9 cellular contexts compared by ENCODE assay signal in the genomic region with DNA sequence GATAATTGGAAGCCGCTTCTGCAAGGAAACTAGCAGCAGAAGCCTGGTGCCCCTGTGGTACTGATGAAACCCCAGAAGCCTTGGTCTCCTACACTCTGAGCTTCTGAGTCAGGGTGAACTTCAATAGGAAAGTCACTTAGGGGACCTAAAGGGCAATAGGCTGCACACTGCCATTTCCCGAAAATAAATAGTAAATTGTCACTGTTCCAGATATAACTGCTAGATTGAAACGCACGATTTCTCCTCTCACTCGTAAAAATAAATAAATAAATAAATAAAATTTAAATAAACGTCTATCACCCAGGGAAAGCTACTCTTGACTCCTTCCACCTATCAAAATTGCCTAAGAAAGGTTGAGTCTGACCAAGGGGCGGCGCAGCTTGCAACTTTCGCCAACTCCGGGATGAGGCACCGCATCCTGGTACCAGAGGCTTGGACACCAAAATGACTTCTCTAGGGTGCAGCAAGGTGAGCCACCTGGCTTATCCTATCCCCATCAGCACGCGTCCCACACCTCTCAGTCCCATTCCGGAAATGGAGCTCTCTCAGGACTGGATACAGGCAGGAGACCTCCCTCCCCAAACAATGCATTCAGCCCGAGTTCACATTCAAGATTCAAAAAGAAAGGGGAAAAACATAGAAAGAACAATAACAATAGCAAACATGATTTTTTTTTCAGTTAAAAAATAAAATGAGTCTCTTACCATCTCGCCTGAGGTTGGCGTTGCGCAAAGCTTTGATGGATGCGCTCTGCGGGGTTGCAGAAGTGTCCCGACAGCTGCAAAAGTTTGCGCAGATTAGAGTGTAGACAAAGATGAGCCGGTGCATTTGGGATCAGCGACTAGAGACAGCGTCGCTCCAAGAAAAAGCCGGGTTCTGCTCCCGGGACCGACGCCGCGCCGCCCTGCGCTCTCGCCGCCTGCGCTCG. TPM values are rescaled to one million over a fixed set of nuclear protein-coding genes. Genes with fewer than 3 reads are reported as not detected.
A peak's percentile ranks its signal among the peaks of the same experiment; 100 is the strongest.
DNase-seq lines count a peak whose midpoint lies in the region; ATAC-seq and TF ChIP-seq lines count a peak whose summit lies in the region.
"Had no signal": no experiment of that assay in that cellular context is flagged by ENCODE, and none has a peak within 500 bp of the region (broad histone marks: within the 10 kb centered on the region; RNA-seq: fewer than 3 reads in every experiment).

No MANE protein-coding gene starts in this region.

- H3K27ac ChIP-seq in RWPE2 (ENCODE audit: poor library complexity, severe bottlenecking): no peak overlapping the region
- no peak overlapping the region for H3K27ac ChIP-seq in fibroblast of lung (ENCODE audit: insufficient read depth, low read length)

- H3K36me3 ChIP-seq in BJ (ENCODE audit: control insufficient read depth, insufficient read depth, low read length) (no peaks in the 10 kb centered on the region), RWPE2 (ENCODE audit: low read depth) (no peaks in the 10 kb centered on the region), fibroblast of lung (ENCODE audit: control insufficient read depth, insufficient read depth, low read length) (no peaks in the 10 kb centered on the region)

- TF ChIP-seq CTCF in BJ (IDR thresholded peaks at IDR 0.05; ENCODE audit: insufficient read depth, low read depth, low read length) (peak; percentile 24; the same call in 1 of the 2 replicates), RWPE2 (IDR thresholded peaks at IDR 0.05; ENCODE audit: poor library complexity, severe bottlenecking) (no peak), fibroblast of lung (conservative IDR thresholded peaks at IDR 0.05 in 1 of 2, IDR thresholded peaks at IDR 0.05 in 1 of 2; ENCODE audit: low read depth in 1 of 2, low read length in 2 of 2) (peak in 1 of 2 donors; percentile 27)

- POLR2A ChIA-PET in BJ (lab: Charles Lee): no interaction called here

- peak overlapping the region; percentile 91 for H3K4me2 ChIP-seq in fibroblast of lung (ENCODE audit: extremely low read depth, insufficient read depth, low read length)

- no peaks in the 10 kb centered on the region for H3K9me3 Mint-ChIP-seq in natural killer cell treated with Interleukin-12 subunit alpha and Interleukin-12 subunit beta and Interleukin-15 and Interleukin-18, amount 100 ng/mL, for 72 hours

- H3K79me2 ChIP-seq in fibroblast of lung (ENCODE audit: control insufficient read depth, insufficient read depth, low read length): no peaks in the 10 kb centered on the region

- H3K27ac Mint-ChIP-seq in natural killer cell treated with Interleukin-12 subunit alpha and Interleukin-12 subunit beta and Interleukin-15 and Interleukin-18, amount 100 ng/mL, for 72 hours: peak overlapping the region; percentile 24 to 53

- ATAC-seq in GM21576 (IDR thresholded peaks at IDR 0.05; ENCODE audit: unreplicated experiment): peak; percentile 10
- ATAC-seq in RWPE2 (ENCODE audit: low read depth): 0 out of 3 replicates have a peak, but pooled peaks have one; percentile 22
- peak; percentile 30 to 35 for ATAC-seq in natural killer cell treated with Interleukin-12 subunit alpha and Interleukin-12 subunit beta and Interleukin-15 and Interleukin-18, amount 100 ng/mL, for 72 hours
- no peak for ATAC-seq in GM21619 (IDR thresholded peaks at IDR 0.05; ENCODE audit: unreplicated experiment)
- no peak for ATAC-seq in HG03196 (IDR thresholded peaks at IDR 0.05; ENCODE audit: unreplicated experiment)
- ATAC-seq: K562 had no signal

- H3K4me3 ChIP-seq in BJ (ENCODE audit: low read depth, low read length): peak overlapping the region; percentile 59
- peak overlapping the region; percentile 27 for H3K4me3 ChIP-seq in RWPE2 (ENCODE audit: severe bottlenecking)
- H3K4me3 ChIP-seq in fibroblast of lung (replicated peaks in 1 of 4; ENCODE audit: control extremely low read depth in 1 of 4, insufficient read depth in 1 of 4, low read depth in 3 of 4, low read length in 4 of 4): peak overlapping the region; percentile 32 to 74 (median 46)
- H3K4me3 ChIP-seq: K562 had no signal

- peaks cover 23 to 41% of the 10 kb centered on the region in 2 donors for H3K4me1 Mint-ChIP-seq in natural killer cell treated with Interleukin-12 subunit alpha and Interleukin-12 subunit beta and Interleukin-15 and Interleukin-18, amount 100 ng/mL, for 72 hours (ENCODE audit: low read depth in 2 of 2)

- peak overlapping the region; percentile 95 for H3K4me3 Mint-ChIP-seq in natural killer cell treated with Interleukin-12 subunit alpha and Interleukin-12 subunit beta and Interleukin-15 and Interleukin-18, amount 100 ng/mL, for 72 hours

- H3K36me3 Mint-ChIP-seq in natural killer cell treated with Interleukin-12 subunit alpha and Interleukin-12 subunit beta and Interleukin-15 and Interleukin-18, amount 100 ng/mL, for 72 hours: no peaks in the 10 kb centered on the region

- no peaks in the 10 kb centered on the region for H4K20me1 ChIP-seq in fibroblast of lung (ENCODE audit: control insufficient read depth, extremely low read depth, insufficient read depth, low read length)

- CTCF ChIA-PET in BJ (lab: Yijun Ruan, JAX): interaction anchor here (1.2 to 2.6 kb wide), 4 partner anchors 14 to 482 kb away, joined by 3 to 8 read pairs (median 4); no protein-coding TSS in a partner anchor

- no peak for DNase-seq in BJ (ENCODE audit: low read depth)
- no peak for DNase-seq in RWPE2 (ENCODE audit: low spot score)
- DNase-seq in fibroblast of lung (ENCODE audit: low read depth in 2 of 2): peak; percentile 20 to 44
- no peak for DNase-seq in natural killer cell treated with Interleukin-12 subunit alpha and Interleukin-12 subunit beta and Interleukin-15 and Interleukin-18, amount 100 ng/mL, for 72 hours (ENCODE audit: low spot score)
- no peak for DNase-seq in HT-29 (ENCODE audit: low spot score)

- H3K9me3 ChIP-seq in RWPE2 (ENCODE audit: severe bottlenecking) (no peaks in the 10 kb centered on the region), fibroblast of lung (ENCODE audit: control insufficient read depth, insufficient read depth, low read depth, low read length) (no peaks in the 10 kb centered on the region)

- no peak overlapping the region for H3K9ac ChIP-seq in fibroblast of lung (ENCODE audit: insufficient read depth, low read length)

- H3K27me3 ChIP-seq in BJ (ENCODE audit: control insufficient read depth, insufficient read depth, low read length): peaks cover 2% of the 10 kb centered on the region; the same call in 1 of the 2 replicates
- no peaks in the 10 kb centered on the region for H3K27me3 ChIP-seq in RWPE2 (ENCODE audit: insufficient read depth, poor library complexity, severe bottlenecking)
- no peaks in the 10 kb centered on the region for H3K27me3 ChIP-seq in fibroblast of lung (ENCODE audit: control insufficient read depth, insufficient read depth, low read length)

- H3K4me1 ChIP-seq in RWPE2 (ENCODE audit: insufficient read depth, poor library complexity, severe bottlenecking) (no peaks in the 10 kb centered on the region), fibroblast of lung (ENCODE audit: control insufficient read depth, extremely low read depth, insufficient read depth, low read length) (no peaks in the 10 kb centered on the region)

- no peaks in the 10 kb centered on the region for H3K27me3 Mint-ChIP-seq in natural killer cell treated with Interleukin-12 subunit alpha and Interleukin-12 subunit beta and Interleukin-15 and Interleukin-18, amount 100 ng/mL, for 72 hours

- peak overlapping the region; percentile 80 for H2AFZ ChIP-seq in fibroblast of lung (ENCODE audit: low read length)

RNA-seq across cellular contexts. Expression of gene PDGFD, which starts 0.6 kb away (rescaled TPM):
- polyA plus RNA-seq in BJ (2011; rRNA removed) (0.72 and 1.2 TPM in 2 replicates), fibroblast of lung (1.3 TPM in 2 replicates)
- polyA minus RNA-seq in BJ (2011; rRNA and poly(A)+ RNA removed): 0.15 and 0.43 TPM in 2 replicates
- total RNA-seq in fibroblast of lung: 1.3 and 10.5 TPM in 2 replicates
- polyA plus RNA-seq in fibroblast of lung (2012): 0.84 and 1.0 TPM in 2 replicates
- polyA minus RNA-seq in fibroblast of lung (ENCODE audit: low replicate concordance): 0.11 TPM in 1 of 2 replicates, not detected in the other
- total RNA-seq in natural killer cell treated with Interleukin-12 subunit alpha and Interleukin-12 subunit beta and Interleukin-15 and Interleukin-18, amount 100 ng/mL, for 72 hours: 1 to 10 TPM; 1.7 to 4.5 TPM
- not detected in 2 replicates for total RNA-seq in HT-29 (2014; rRNA removed; shearing (Covaris generic))
- polyA plus RNA-seq: K562 had no signal

Comparison
In these comparisons a context has a peak if more than half of its experiments do, and no peak if none do; other contexts are left out.
1. DNase-seq: peak in fibroblast of lung (2 of 2); none in BJ (single experiment), RWPE2 (single experiment), natural killer cell treated with Interleukin-12 subunit alpha and Interleukin-12 subunit beta and Interleukin-15 and Interleukin-18, amount 100 ng/mL, for 72 hours (single experiment) and HT-29 (single experiment).
2. ATAC-seq: peak in GM21576 (single experiment), RWPE2 (single experiment) and natural killer cell treated with Interleukin-12 subunit alpha and Interleukin-12 subunit beta and Interleukin-15 and Interleukin-18, amount 100 ng/mL, for 72 hours (2 of 2); none in GM21619 (single experiment) and HG03196 (single experiment).
3. Peak in every context shown above with its lines, with median percentiles within 50 percentile points of each other: H3K4me3 ChIP-seq.